26 cellular contexts compared by ENCODE assay signal in the genomic region with DNA sequence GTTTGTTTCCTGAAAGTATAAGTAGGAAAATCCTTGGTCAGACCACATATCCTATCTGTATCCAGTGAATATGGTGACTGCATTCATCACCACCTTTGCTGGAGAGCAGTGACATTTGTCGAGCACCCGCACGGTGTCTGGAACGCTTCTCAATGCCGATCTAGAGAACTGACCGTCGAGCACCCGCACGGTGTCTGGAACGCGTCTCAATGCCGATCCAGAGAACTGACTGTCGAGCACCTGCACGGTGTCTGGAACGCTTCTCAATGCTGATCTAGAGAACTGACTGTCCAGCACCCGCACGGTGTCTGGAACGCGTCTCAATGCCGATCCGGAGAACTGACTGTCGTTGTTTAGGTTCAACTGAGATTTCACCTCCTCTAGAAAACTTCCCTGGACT.
"Had no signal": no experiment of that assay in that cellular context is flagged by ENCODE, and none has a peak within 500 bp of the region (broad histone marks: within the 10 kb centered on the region; RNA-seq: fewer than 3 reads in every experiment).

No MANE protein-coding gene starts in this region.

- ATAC-seq: activated CD4-positive, alpha-beta T cell treated with anti-CD3 and anti-CD28 coated beads for 36 hours; activated CD8-positive, alpha-beta memory T cell treated with anti-CD3 and anti-CD28 coated beads, Interleukin-2, amount 10 ng/mL, durations not matched to agents 7 days and 5 days; activated CD8-positive, alpha-beta T cell treated with anti-CD3 and anti-CD28 coated beads, Interleukin-2, amount 10 ng/mL, durations not matched to agents 7 days and 5 days; effector memory CD8-positive, alpha-beta T cell; esophagus mucosa; foreskin keratinocyte; stimulated activated naive B cell treated with anti-CD40 and anti-IgM and Interleukin-4, amounts not matched to agents 10 μg/mL and 1 μg/mL and 100 μg/mL, for 72 hours had no signal

- H3K4me1 ChIP-seq: ascending aorta, stomach, suprapubic skin, tibial artery had no signal

- DNase-seq: activated CD4-positive, alpha-beta T cell treated with anti-CD3 and anti-CD28 coated beads for 36 hours; activated CD4-positive, CD25-positive, alpha-beta regulatory T cell; activated CD8-positive, alpha-beta memory T cell treated with anti-CD3 and anti-CD28 coated beads, Interleukin-2, amount 10 ng/mL, durations not matched to agents 7 days and 5 days; activated CD8-positive, alpha-beta T cell treated with anti-CD3 and anti-CD28 coated beads, Interleukin-2, amount 10 ng/mL, durations not matched to agents 7 days and 5 days; activated effector memory CD4-positive, alpha-beta T cell treated with anti-CD3 and anti-CD28 coated beads, Interleukin-2, amount 50 U/mL, for 16 hours; activated naive CD4-positive, alpha-beta T cell treated with anti-CD3 and anti-CD28 coated beads, Interleukin-2, amount 10 ng/mL, durations not matched to agents 7 days and 5 days; activated naive CD8-positive, alpha-beta T cell treated with anti-CD3 and anti-CD28 coated beads, Interleukin-2, amount 10 ng/mL, durations not matched to agents 7 days and 5 days; caudate nucleus; cortex of kidney; effector memory CD8-positive, alpha-beta T cell; foreskin keratinocyte; immature natural killer cell; naive B cell; ovary; retina; stimulated activated CD4-positive, alpha-beta T cell treated with anti-CD3 and anti-CD28 coated beads, Interleukin-15, amount 100 ng/mL, for 24 hours; stimulated activated CD4-positive, alpha-beta T cell treated with anti-CD3 and anti-CD28 coated beads, Interleukin-2, amount 100 ng/mL, for 24 hours; stimulated activated naive B cell treated with anti-CD40 and anti-IgM and Interleukin-4, amounts not matched to agents 10 μg/mL and 1 μg/mL and 100 μg/mL, for 72 hours; T-helper 1 cell; tibial artery had no signal

- H3K4me2 ChIP-seq: hepatocyte had no signal

- H3K27me3 ChIP-seq: ascending aorta, foreskin keratinocyte, hepatocyte, ovary, stomach, suprapubic skin, tibial artery had no signal

- H3K9me3 ChIP-seq: ascending aorta, ovary, stomach, suprapubic skin, tibial artery had no signal

- H2AFZ ChIP-seq: hepatocyte had no signal

- H3K4me3 ChIP-seq: ascending aorta, hepatocyte, lung, ovary, stomach, suprapubic skin, tibial artery had no signal

- H3K79me2 ChIP-seq: hepatocyte had no signal

- H3K36me3 ChIP-seq: ovary had no signal

- H3K27ac ChIP-seq: ascending aorta, foreskin keratinocyte, hepatocyte, ovary, stomach, suprapubic skin, tibial artery had no signal
